ENCODE assay signal across 8 cellular contexts in genomic region chr20:41317536-41318270, GRCh38.
DNase-seq lines count a peak whose midpoint lies in the region; ATAC-seq and FAIRE-seq lines count a peak whose summit lies in the region.

Gene ZHX3, minus strand, starts transcription at chr20:41317731. Its CDS starts 112,815 bp downstream, at chr20:41204916.

- H3K27me3 Mint-ChIP-seq in effector memory CD8-positive, alpha-beta T cell, result no peaks in the 10 kb centered on the region
- no peaks in the 10 kb centered on the region for H3K27me3 Mint-ChIP-seq in memory B cell

- peak; percentile 95 for ATAC-seq in GM21381 (IDR thresholded peaks at IDR 0.05; ENCODE audit: unreplicated experiment)
- peak; percentile 95 for ATAC-seq in effector memory CD8-positive, alpha-beta T cell (replicated peaks)
- peak; percentile 96 for ATAC-seq in memory B cell (ENCODE audit: low read depth)

- peaks cover 9% of the 10 kb centered on the region in 2 donors for H3K4me1 Mint-ChIP-seq in effector memory CD8-positive, alpha-beta T cell (ENCODE audit: low read depth in 2 of 2)
- peaks cover 6% of the 10 kb centered on the region for H3K4me1 Mint-ChIP-seq in memory B cell

- peak; percentile 96 for FAIRE-seq in HTR-8/SVneo (lab: Jason Lieb, UNC)

- H3K4me3 Mint-ChIP-seq in effector memory CD8-positive, alpha-beta T cell, result peak within 1 kb of the TSS; percentile 89 to 91
- peak within 1 kb of the TSS; percentile 89 for H3K4me3 Mint-ChIP-seq in memory B cell

- peaks cover 6% of the 10 kb centered on the region for H3K36me3 Mint-ChIP-seq in effector memory CD8-positive, alpha-beta T cell (ENCODE audit: insufficient read depth)
- no peaks in the 10 kb centered on the region for H3K36me3 Mint-ChIP-seq in memory B cell

- peak within 1 kb of the TSS; percentile 85 to 88 for H3K27ac Mint-ChIP-seq in effector memory CD8-positive, alpha-beta T cell
- peak within 1 kb of the TSS; percentile 78 for H3K27ac Mint-ChIP-seq in memory B cell

- H3K9me3 Mint-ChIP-seq in effector memory CD8-positive, alpha-beta T cell, result no peaks in the 10 kb centered on the region
- H3K9me3 Mint-ChIP-seq in memory B cell, result no peaks in the 10 kb centered on the region

- DNase-seq in COLO829 (ENCODE audit: low spot score), result peak; percentile 100
- DNase-seq in HTR-8/SVneo (ENCODE audit: insufficient read length, low spot score), result peak; percentile 100
- peak; percentile 92 for DNase-seq in NOMO-1 treated with DMSO at 0.1 percent for 48 hours (lab: John Stamatoyannopoulos, UW; ENCODE audit: unreplicated experiment)
- DNase-seq in activated CD8-positive, alpha-beta memory T cell treated with anti-CD3 and anti-CD28 coated beads for 48 hours (ENCODE audit: low read depth in 2 of 3, low spot score in 2 of 3), result peak; percentile 78 to 97 (median 78)
- peak; percentile 93 to 95 (median 94) for DNase-seq in effector memory CD8-positive, alpha-beta T cell
- DNase-seq in memory B cell (ENCODE audit: low spot score in 2 of 2), result peak; percentile 94 to 98
- peak; percentile 94 for DNase-seq in stimulated activated CD8-positive, alpha-beta memory T cell treated with anti-CD3 and anti-CD28 coated beads, Interleukin-12 subunit alpha, Interleukin-12 subunit beta, amount 100 ng/mL, for 24 hours (ENCODE audit: extremely low read depth)

Comparison
In these comparisons a context has a peak if more than half of its experiments do, and no peak if none do; other contexts are left out.
1. Peak in every context shown above with its lines: DNase-seq and ATAC-seq.